In the genomic region with DNA sequence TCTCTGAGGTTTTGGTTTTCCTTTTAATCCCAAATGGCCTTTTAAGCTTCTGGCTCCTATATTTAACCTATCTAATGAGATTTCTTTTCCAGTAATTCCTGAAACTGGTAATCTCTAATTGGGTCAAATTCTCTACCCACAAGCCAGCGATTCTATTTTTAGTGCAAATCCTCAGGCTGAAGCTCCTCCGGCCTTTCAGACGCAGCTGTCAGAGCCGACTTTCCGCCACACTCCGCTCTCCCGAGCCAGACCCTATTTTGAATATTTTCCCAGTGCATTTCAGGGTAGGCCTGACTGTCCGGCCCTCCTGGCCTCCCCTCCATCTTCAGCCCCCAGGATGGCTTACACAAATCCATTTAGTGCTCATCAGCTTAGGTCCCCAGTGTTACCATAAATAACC, we compare ENCODE assay signal across 22 cellular contexts. TPM values are rescaled to one million over a fixed set of nuclear protein-coding genes. Genes with fewer than 3 reads are reported as not detected.
DNase-seq lines count a peak whose midpoint lies in the region; ATAC-seq and TF ChIP-seq lines count a peak whose summit lies in the region.
"Had no signal": no experiment of that assay in that cellular context is flagged by ENCODE, and none has a peak within 500 bp of the region (broad histone marks: within the 10 kb centered on the region; RNA-seq: fewer than 3 reads in every experiment).

No MANE protein-coding gene starts in this region.

- ATAC-seq in WTC11, result no peak; the same call in 1 of the 2 replicates
- ATAC-seq in Right ventricle myocardium superior (ENCODE audit: poor library complexity), result peak; percentile 77
- ATAC-seq in GM18520 (IDR thresholded peaks at IDR 0.05; ENCODE audit: unreplicated experiment), result no peak
- ATAC-seq in GM18868 (IDR thresholded peaks at IDR 0.05; ENCODE audit: unreplicated experiment), result no peak
- ATAC-seq: activated CD8-positive, alpha-beta memory T cell treated with anti-CD3 and anti-CD28 coated beads, Interleukin-2, amount 10 ng/mL, durations not matched to agents 7 days and 5 days; activated T-helper 17 cell treated with anti-CD3 and anti-CD28 coated beads, Interleukin-2, amount 50 U/mL, for 72 hours; foreskin keratinocyte; T-cell had no signal

- H3K27ac Mint-ChIP-seq in WTC11, result peak overlapping the region; percentile 58; the same call in 1 of the 2 replicates
- peak overlapping the region; percentile 4 for H3K27ac Mint-ChIP-seq in neural progenitor cell
- H3K27ac Mint-ChIP-seq in chondrocyte (ENCODE audit: unreplicated experiment), result no peak overlapping the region
- H3K27ac Mint-ChIP-seq: activated CD8-positive, alpha-beta memory T cell treated with anti-CD3 and anti-CD28 coated beads, Interleukin-2, amount 10 ng/mL, durations not matched to agents 7 days and 5 days; activated T-helper 17 cell treated with anti-CD3 and anti-CD28 coated beads, Interleukin-2, amount 50 U/mL, for 72 hours; mesothelial cell of epicardium; nephron progenitor cell; T-cell had no signal

- H3K4me2 ChIP-seq in BLaER1 treated with 17β-estradiol and CSF1 and Interleukin-3, amounts not matched to agents 10 nM and 100 nM, result peak overlapping the region in 7 of 11 experiments; percentile 22 to 54 (median 41); a peak in 11 of 22 replicates
- peak overlapping the region; percentile 55 for H3K4me2 ChIP-seq in neural progenitor cell

- H4K20me1 ChIP-seq in BLaER1 treated with 17β-estradiol and CSF1 and Interleukin-3, amounts not matched to agents 10 nM and 100 nM, result no peaks in the 10 kb centered on the region
- no peaks in the 10 kb centered on the region for H4K20me1 ChIP-seq in neural progenitor cell (ENCODE audit: low read depth)

- DNase-seq in WTC11 (ENCODE audit: low spot score), result no peak
- no peak for DNase-seq in Right ventricle myocardium superior
- no peak for DNase-seq in neural progenitor cell (ENCODE audit: low spot score)
- DNase-seq in activated gamma-delta T cell (lab: John Stamatoyannopoulos, UW), result no peak
- no peak for DNase-seq in chondrocyte (ENCODE audit: low spot score)
- DNase-seq: activated CD4-positive, alpha-beta T cell treated with anti-CD3 and anti-CD28 coated beads for 4 hours; activated CD8-positive, alpha-beta memory T cell treated with anti-CD3 and anti-CD28 coated beads, Interleukin-2, amount 10 ng/mL, durations not matched to agents 7 days and 5 days; foreskin keratinocyte; GM23248; IMR-90; NCI-H1436; NCI-H2171 treated with DMSO at 0.1 percent for 48 hours; NCI-H774; nephron progenitor cell; OCI-M1; SIG-M5; T-cell had no signal

- intact Hi-C loops in Right ventricle myocardium superior (cut with DNase I), result no loop called here

- POLR2A ChIA-PET in WTC11 (lab: Charles Lee), result no interaction called here

- TF ChIP-seq CTCF in WTC11 (IDR thresholded peaks at IDR 0.05) (no peak), neural progenitor cell (IDR thresholded peaks at IDR 0.05) (no peak), chondrocyte (IDR thresholded peaks at IDR 0.05) (no peak)

- peak overlapping the region; percentile 26 for H2AFZ ChIP-seq in neural progenitor cell (replicated peaks)
- H2AFZ ChIP-seq: GM23248 had no signal

- 0 out of 22 replicates have a peak, but pooled peaks cover 0 to 3% (median 0%) of the 10 kb centered on the region in 11 experiments for H3K36me3 ChIP-seq in BLaER1 treated with 17β-estradiol and CSF1 and Interleukin-3, amounts not matched to agents 10 nM and 100 nM
- no peaks in the 10 kb centered on the region for H3K36me3 ChIP-seq in neural progenitor cell

- H3K79me2 ChIP-seq in neural progenitor cell (ENCODE audit: low read depth), result no peaks in the 10 kb centered on the region

- no peaks in the 10 kb centered on the region for H3K27me3 ChIP-seq in BLaER1 treated with 17β-estradiol and CSF1 and Interleukin-3, amounts not matched to agents 10 nM and 100 nM
- H3K27me3 ChIP-seq in neural progenitor cell, result no peaks in the 10 kb centered on the region

- H3K9ac ChIP-seq in BLaER1 treated with 17β-estradiol and CSF1 and Interleukin-3, amounts not matched to agents 10 nM and 100 nM, result no peak overlapping the region
- no peak overlapping the region for H3K9ac ChIP-seq in neural progenitor cell
- H3K9ac ChIP-seq: GM23248 had no signal

- H3K9me3 Mint-ChIP-seq in WTC11 (peaks cover 7% of the 10 kb centered on the region), neural progenitor cell (peaks cover 6% of the 10 kb centered on the region), chondrocyte (ENCODE audit: low read depth) (peaks cover 10% of the 10 kb centered on the region)

- H3K4me3 ChIP-seq in BLaER1 treated with 17β-estradiol and CSF1 and Interleukin-3, amounts not matched to agents 10 nM and 100 nM, result no peak overlapping the region
- no peak overlapping the region for H3K4me3 ChIP-seq in neural progenitor cell
- H3K4me3 ChIP-seq: GM23248 had no signal

- H3K36me3 Mint-ChIP-seq in WTC11 (peaks cover 10% of the 10 kb centered on the region), neural progenitor cell (no peaks in the 10 kb centered on the region), chondrocyte (ENCODE audit: low read depth) (peaks cover 2% of the 10 kb centered on the region)
- H3K36me3 Mint-ChIP-seq: activated CD8-positive, alpha-beta memory T cell treated with anti-CD3 and anti-CD28 coated beads, Interleukin-2, amount 10 ng/mL, durations not matched to agents 7 days and 5 days; mesothelial cell of epicardium; T-cell had no signal

- no peak overlapping the region for H3K27ac ChIP-seq in BLaER1 treated with 17β-estradiol and CSF1 and Interleukin-3, amounts not matched to agents 10 nM and 100 nM
- H3K27ac ChIP-seq in neural progenitor cell, result no peak overlapping the region
- H3K27ac ChIP-seq: foreskin keratinocyte, GM23248 had no signal

- H3K4me3 Mint-ChIP-seq in WTC11, result peak overlapping the region; percentile 39
- H3K4me3 Mint-ChIP-seq in neural progenitor cell, result no peak overlapping the region
- H3K4me3 Mint-ChIP-seq in chondrocyte (ENCODE audit: unreplicated experiment), result no peak overlapping the region
- H3K4me3 Mint-ChIP-seq: activated CD8-positive, alpha-beta memory T cell treated with anti-CD3 and anti-CD28 coated beads, Interleukin-2, amount 10 ng/mL, durations not matched to agents 7 days and 5 days; activated T-helper 17 cell treated with anti-CD3 and anti-CD28 coated beads, Interleukin-2, amount 50 U/mL, for 72 hours; mesothelial cell of epicardium; nephron progenitor cell; T-cell had no signal

- no peaks in the 10 kb centered on the region; the same call in 1 of the 2 replicates for H3K27me3 Mint-ChIP-seq in WTC11 (ENCODE audit: low read depth)
- H3K27me3 Mint-ChIP-seq in neural progenitor cell (ENCODE audit: insufficient read depth, low read depth), result peaks cover 24% of the 10 kb centered on the region
- peaks cover 34% of the 10 kb centered on the region for H3K27me3 Mint-ChIP-seq in chondrocyte (ENCODE audit: low read depth)

- H3K4me1 ChIP-seq in BLaER1 treated with 17β-estradiol and CSF1 and Interleukin-3, amounts not matched to agents 10 nM and 100 nM, result peaks cover 0 to 14% (median 10%) of the 10 kb centered on the region in 10 experiments; a peak in 11 of 20 replicates
- H3K4me1 ChIP-seq in neural progenitor cell, result peaks cover 19% of the 10 kb centered on the region
- H3K4me1 ChIP-seq: foreskin keratinocyte had no signal

- H3K9me3 ChIP-seq in BLaER1 treated with 17β-estradiol and CSF1 and Interleukin-3, amounts not matched to agents 10 nM and 100 nM (replicated peaks in 1 of 11), result peaks cover 11 to 15% (median 12%) of the 10 kb centered on the region in 11 experiments
- no peaks in the 10 kb centered on the region for H3K9me3 ChIP-seq in neural progenitor cell (ENCODE audit: low read depth)

- CTCF ChIA-PET in WTC11 (lab: Charles Lee), result interaction anchor here (1.1 to 1.4 kb wide), 3 partner anchors 10 to 52 kb away, joined by 3 to 5 read pairs (median 3); a partner anchor contains a TSS

- H3K4me1 Mint-ChIP-seq in WTC11 (peaks cover 59% of the 10 kb centered on the region), neural progenitor cell (peaks cover 23% of the 10 kb centered on the region), chondrocyte (ENCODE audit: low read depth) (no peaks in the 10 kb centered on the region)
- H3K4me1 Mint-ChIP-seq: activated CD8-positive, alpha-beta memory T cell treated with anti-CD3 and anti-CD28 coated beads, Interleukin-2, amount 10 ng/mL, durations not matched to agents 7 days and 5 days; activated T-helper 17 cell treated with anti-CD3 and anti-CD28 coated beads, Interleukin-2, amount 50 U/mL, for 72 hours; mesothelial cell of epicardium; T-cell had no signal

- H3F3A ChIP-seq in neural progenitor cell (ENCODE audit: low read depth), result no peaks in the 10 kb centered on the region

TF ChIP-seq in WTC11, 78 proteins besides CTCF, POLR2A, EP300 and RAD21:
- TF ChIP-seq ZNF219 (CRISPR knock-in tag; IDR thresholded peaks at IDR 0.05; ENCODE audit: borderline replicate concordance) (no peak), HMGA2 (CRISPR knock-in tag; IDR thresholded peaks at IDR 0.05) (no peak), TEAD1 (CRISPR knock-in tag; IDR thresholded peaks at IDR 0.05) (no peak), FOXJ3 (CRISPR knock-in tag; IDR thresholded peaks at IDR 0.05; ENCODE audit: borderline replicate concordance) (no peak), ZNF416 (CRISPR knock-in tag; IDR thresholded peaks at IDR 0.05) (no peak), GTF2I (CRISPR knock-in tag; conservative IDR thresholded peaks at IDR 0.05) (no peak)
- TF ChIP-seq, protein P1, sequence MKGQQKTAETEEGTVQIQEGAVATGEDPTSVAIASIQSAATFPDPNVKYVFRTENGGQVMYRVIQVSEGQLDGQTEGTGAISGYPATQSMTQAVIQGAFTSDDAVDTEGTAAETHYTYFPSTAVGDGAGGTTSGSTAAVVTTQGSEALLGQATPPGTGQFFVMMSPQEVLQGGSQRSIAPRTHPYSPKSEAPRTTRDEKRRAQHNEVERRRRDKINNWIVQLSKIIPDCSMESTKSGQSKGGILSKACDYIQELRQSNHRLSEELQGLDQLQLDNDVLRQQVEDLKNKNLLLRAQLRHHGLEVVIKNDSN (CRISPR knock-in tag; IDR thresholded peaks at IDR 0.05), result no peak

RNA-seq across cellular contexts. Expression of a gene that starts 9.7 kb away (rescaled TPM):
- total RNA-seq in WTC11 (2021), result 25.6 to 29.0 TPM (median 26.4 TPM) in 3 replicates
- total RNA-seq in Right ventricle myocardium superior, result 5.0 TPM
- 7.4 and 8.5 TPM in 2 replicates for total RNA-seq in neural progenitor cell (ENCODE audit: low replicate concordance)
- total RNA-seq in chondrocyte, result 0.36 to 0.77 TPM (median 0.50 TPM) in 3 replicates
